28 cellular contexts compared by ENCODE assay signal in the genomic region with DNA sequence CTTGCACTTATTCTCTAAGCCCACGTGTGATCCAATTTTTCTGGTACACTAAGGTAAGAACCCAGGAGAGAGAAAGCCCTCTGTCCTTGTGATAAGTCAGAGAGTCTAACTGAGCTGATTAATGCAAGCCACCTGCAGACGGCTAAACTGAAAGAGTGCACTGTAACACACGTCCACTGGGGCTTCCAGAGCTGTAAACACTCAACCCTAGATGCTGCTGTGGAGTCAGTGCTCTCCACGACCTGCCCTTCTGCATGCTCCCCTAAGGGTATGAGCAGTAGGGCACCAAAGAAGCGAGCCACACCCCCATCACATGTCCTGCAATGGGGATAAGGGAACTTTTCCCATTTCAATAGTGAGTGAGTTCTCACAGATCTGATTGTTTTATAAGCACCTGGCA. TPM values are rescaled to one million over a fixed set of nuclear protein-coding genes. Genes with fewer than 3 reads are reported as not detected.
"Had no signal": no experiment of that assay in that cellular context is flagged by ENCODE, and none has a peak within 500 bp of the region (broad histone marks: within the 10 kb centered on the region; RNA-seq: fewer than 3 reads in every experiment).

No MANE protein-coding gene starts in this region.

- H3K27ac Mint-ChIP-seq: activated B cell treated with CpG ODN at 0.5 μM for 24 hours; activated naive CD4-positive, alpha-beta T cell treated with anti-CD3 and anti-CD28 coated beads, Interleukin-2, amount 10 ng/mL, durations not matched to agents 7 days and 5 days; activated naive CD8-positive, alpha-beta T cell treated with anti-CD3 and anti-CD28 coated beads, Interleukin-2, amount 10 ng/mL, durations not matched to agents 7 days and 5 days; activated T-cell treated with anti-CD3 and anti-CD28 coated beads, Interleukin-2, amount 50 U/mL, for 24 hours; brain; progenitor cell of endocrine pancreas; stimulated activated effector memory CD8-positive, alpha-beta T cell treated with anti-CD3 and anti-CD28 coated beads, Interleukin-12 subunit alpha, Interleukin-12 subunit beta, amount 100 ng/mL, for 72 hours; stimulated activated naive CD8-positive, alpha-beta T cell treated with anti-CD3 and anti-CD28 coated beads, Interleukin-15, Interleukin-2, amounts not matched to agents 100 ng/mL and 50 ng/mL, for 24 hours; type B pancreatic cell had no signal

- H3K4me1 Mint-ChIP-seq: activated B cell treated with CpG ODN at 0.5 μM for 24 hours; activated naive CD4-positive, alpha-beta T cell treated with anti-CD3 and anti-CD28 coated beads, Interleukin-2, amount 10 ng/mL, durations not matched to agents 7 days and 5 days; activated naive CD8-positive, alpha-beta T cell treated with anti-CD3 and anti-CD28 coated beads, Interleukin-2, amount 10 ng/mL, durations not matched to agents 7 days and 5 days; stimulated activated effector memory CD8-positive, alpha-beta T cell treated with anti-CD3 and anti-CD28 coated beads, Interleukin-12 subunit alpha, Interleukin-12 subunit beta, amount 100 ng/mL, for 72 hours had no signal

- H3K36me3 ChIP-seq: ascending aorta, neutrophil, ovary, sigmoid colon, thoracic aorta, uterus had no signal

- H3K4me3 ChIP-seq: ascending aorta, coronary artery, ovary, sigmoid colon, thoracic aorta, uterus had no signal

- ATAC-seq: effector memory CD8-positive, alpha-beta T cell; left cardiac atrium; left ventricle myocardium superior; stimulated activated effector memory CD8-positive, alpha-beta T cell treated with anti-CD3 and anti-CD28 coated beads, Interleukin-12 subunit alpha, Interleukin-12 subunit beta, amount 100 ng/mL, for 72 hours had no signal

- H3K9me3 ChIP-seq: ascending aorta, neutrophil, ovary, sigmoid colon, thoracic aorta, uterus had no signal

- H3K4me3 Mint-ChIP-seq: activated B cell treated with CpG ODN at 0.5 μM for 24 hours; activated naive CD4-positive, alpha-beta T cell treated with anti-CD3 and anti-CD28 coated beads, Interleukin-2, amount 10 ng/mL, durations not matched to agents 7 days and 5 days; activated naive CD8-positive, alpha-beta T cell treated with anti-CD3 and anti-CD28 coated beads, Interleukin-2, amount 10 ng/mL, durations not matched to agents 7 days and 5 days; activated T-cell treated with anti-CD3 and anti-CD28 coated beads, Interleukin-2, amount 50 U/mL, for 24 hours; brain; effector memory CD8-positive, alpha-beta T cell; nephron; stimulated activated effector memory CD8-positive, alpha-beta T cell treated with anti-CD3 and anti-CD28 coated beads, Interleukin-12 subunit alpha, Interleukin-12 subunit beta, amount 100 ng/mL, for 72 hours; stimulated activated naive CD8-positive, alpha-beta T cell treated with anti-CD3 and anti-CD28 coated beads, Interleukin-15, Interleukin-2, amounts not matched to agents 100 ng/mL and 50 ng/mL, for 24 hours; type B pancreatic cell had no signal

- H3K9me3 Mint-ChIP-seq: effector memory CD8-positive, alpha-beta T cell had no signal

- H3K27me3 Mint-ChIP-seq: activated B cell treated with CpG ODN at 0.5 μM for 24 hours; activated naive CD4-positive, alpha-beta T cell treated with anti-CD3 and anti-CD28 coated beads, Interleukin-2, amount 10 ng/mL, durations not matched to agents 7 days and 5 days; activated naive CD8-positive, alpha-beta T cell treated with anti-CD3 and anti-CD28 coated beads, Interleukin-2, amount 10 ng/mL, durations not matched to agents 7 days and 5 days; activated T-cell treated with anti-CD3 and anti-CD28 coated beads, Interleukin-2, amount 50 U/mL, for 24 hours; effector memory CD8-positive, alpha-beta T cell; stimulated activated naive CD8-positive, alpha-beta T cell treated with anti-CD3 and anti-CD28 coated beads, Interleukin-15, Interleukin-2, amounts not matched to agents 100 ng/mL and 50 ng/mL, for 24 hours; type B pancreatic cell had no signal

- H3K27me3 ChIP-seq: ascending aorta, neutrophil, ovary, sigmoid colon, uterus had no signal

- H3K36me3 Mint-ChIP-seq: activated naive CD8-positive, alpha-beta T cell treated with anti-CD3 and anti-CD28 coated beads, Interleukin-2, amount 10 ng/mL, durations not matched to agents 7 days and 5 days; stimulated activated effector memory CD8-positive, alpha-beta T cell treated with anti-CD3 and anti-CD28 coated beads, Interleukin-12 subunit alpha, Interleukin-12 subunit beta, amount 100 ng/mL, for 72 hours; type B pancreatic cell had no signal

- H3K27ac ChIP-seq: ascending aorta, coronary artery, neutrophil, ovary, sigmoid colon, thoracic aorta, uterus had no signal

- DNase-seq: activated B cell treated with CpG ODN at 0.5 μM for 24 hours; activated CD4-positive, alpha-beta T cell treated with anti-CD3 and anti-CD28 coated beads, Interleukin-2, amount 50 U/mL, for 4 hours; activated CD8-positive, alpha-beta memory T cell treated with anti-CD3 and anti-CD28 coated beads, Interleukin-2, amount 50 U/mL, for 48 hours; activated gamma-delta T cell; activated naive CD4-positive, alpha-beta T cell treated with anti-CD3 and anti-CD28 coated beads, Interleukin-2, amount 10 ng/mL, durations not matched to agents 7 days and 5 days; activated naive CD8-positive, alpha-beta T cell treated with anti-CD3 and anti-CD28 coated beads, Interleukin-2, amount 10 ng/mL, durations not matched to agents 7 days and 5 days; activated T-cell treated with anti-CD3 and anti-CD28 coated beads, Interleukin-2, amount 50 U/mL, for 24 hours; effector memory CD8-positive, alpha-beta T cell; head of caudate nucleus; hippocampal formation; left cardiac atrium; left ventricle myocardium superior; ovary; retina; sigmoid colon; small intestine; stimulated activated CD4-positive, alpha-beta T cell treated with anti-CD3 and anti-CD28 coated beads, Interleukin-4, amount 100 ng/mL, for 24 hours; uterus had no signal

RNA-seq across cellular contexts. Expression of gene TXLNB, which starts 55.7 kb away (rescaled TPM):
- total RNA-seq: ascending aorta, progenitor cell of endocrine pancreas had no signal
